ENCODE assay signal across 26 cellular contexts in genomic region chrX:9858080-9858479, GRCh38.
"Had no signal": no experiment of that assay in that cellular context is flagged by ENCODE, and none has a peak within 500 bp of the region (broad histone marks: within the 10 kb centered on the region; RNA-seq: fewer than 3 reads in every experiment).

No MANE protein-coding gene starts in this region.

- H3K4me3 Mint-ChIP-seq: activated B cell treated with CpG ODN at 0.5 μM for 24 hours; activated CD4-positive, alpha-beta T cell treated with anti-CD3 and anti-CD28 coated beads, Interleukin-2, amount 10 ng/mL, durations not matched to agents 24 days and 14 days; activated CD8-positive, alpha-beta memory T cell treated with anti-CD3 and anti-CD28 coated beads, Interleukin-2, amount 10 ng/mL, durations not matched to agents 7 days and 5 days; activated naive CD8-positive, alpha-beta T cell treated with anti-CD3 and anti-CD28 coated beads, Interleukin-2, amount 50 U/mL, for 24 hours; activated T-cell treated with anti-CD3 and anti-CD28 coated beads, Interleukin-2, amount 50 U/mL, for 24 hours; activated T-helper 1 cell treated with anti-CD3 and anti-CD28 coated beads, Interleukin-12 subunit alpha, Interleukin-12 subunit beta, Interleukin-2, Interleukin-4 antibody, amounts not matched to agents 30 ng/mL and 10 ng/mL and 1 ng/mL, durations not matched to agents 14 hours and 24 hours and 36 hours; T-cell had no signal

- H3K36me3 Mint-ChIP-seq: activated CD8-positive, alpha-beta memory T cell treated with anti-CD3 and anti-CD28 coated beads, Interleukin-2, amount 10 ng/mL, durations not matched to agents 7 days and 5 days; activated naive CD4-positive, alpha-beta T cell treated with anti-CD3 and anti-CD28 coated beads, Interleukin-2, amount 50 U/mL, for 72 hours; T-cell had no signal

- DNase-seq: activated B cell treated with CpG ODN at 0.5 μM for 24 hours; activated CD4-positive, alpha-beta T cell treated with anti-CD3 and anti-CD28 coated beads for 1 hour; activated CD4-positive, alpha-beta T cell treated with anti-CD3 and anti-CD28 coated beads, Interleukin-2, amount 10 ng/mL, durations not matched to agents 24 days and 14 days; activated CD4-positive, alpha-beta T cell treated with anti-CD3 and anti-CD28 coated beads, Interleukin-2, amount 50 U/mL, for 48 hours; activated CD8-positive, alpha-beta memory T cell treated with anti-CD3 and anti-CD28 coated beads, Interleukin-2, amount 10 ng/mL, durations not matched to agents 7 days and 5 days; activated effector memory CD4-positive, alpha-beta T cell treated with Interleukin-2 at 50 U/mL for 16 hours; activated naive CD4-positive, alpha-beta T cell treated with Interleukin-2 at 50 U/mL for 16 hours; activated naive CD8-positive, alpha-beta T cell treated with anti-CD3 and anti-CD28 coated beads, Interleukin-2, amount 50 U/mL, for 24 hours; activated T-cell treated with anti-CD3 and anti-CD28 coated beads, Interleukin-2, amount 50 U/mL, for 24 hours; amygdala; Karpas-422; MM.1S; NCI-H1105; NCI-H1436; NCI-H1694 treated with DMSO at 0.1 percent for 48 hours; NCI-H2029 treated with DMSO at 0.1 percent for 48 hours; NCI-H345; NCI-H510A; NCI-H526 treated with DMSO at 0.1 percent for 48 hours; NCI-H82; T-cell; T-helper 2 cell; T1000 had no signal

- H3K4me3 ChIP-seq: SK-N-MC had no signal

- H3K9me3 Mint-ChIP-seq: activated B cell treated with CpG ODN at 0.5 μM for 24 hours; activated CD4-positive, alpha-beta T cell treated with anti-CD3 and anti-CD28 coated beads, Interleukin-2, amount 10 ng/mL, durations not matched to agents 24 days and 14 days; activated naive CD4-positive, alpha-beta T cell treated with anti-CD3 and anti-CD28 coated beads, Interleukin-2, amount 50 U/mL, for 72 hours; activated naive CD8-positive, alpha-beta T cell treated with anti-CD3 and anti-CD28 coated beads, Interleukin-2, amount 50 U/mL, for 24 hours; activated T-cell treated with anti-CD3 and anti-CD28 coated beads, Interleukin-2, amount 50 U/mL, for 24 hours; activated T-helper 1 cell treated with anti-CD3 and anti-CD28 coated beads, Interleukin-12 subunit alpha, Interleukin-12 subunit beta, Interleukin-2, Interleukin-4 antibody, amounts not matched to agents 30 ng/mL and 10 ng/mL and 1 ng/mL, durations not matched to agents 14 hours and 24 hours and 36 hours; T-cell had no signal

- H3K27ac Mint-ChIP-seq: activated B cell treated with CpG ODN at 0.5 μM for 24 hours; activated CD4-positive, alpha-beta T cell treated with anti-CD3 and anti-CD28 coated beads, Interleukin-2, amount 10 ng/mL, durations not matched to agents 24 days and 14 days; activated CD8-positive, alpha-beta memory T cell treated with anti-CD3 and anti-CD28 coated beads, Interleukin-2, amount 10 ng/mL, durations not matched to agents 7 days and 5 days; activated naive CD4-positive, alpha-beta T cell treated with anti-CD3 and anti-CD28 coated beads, Interleukin-2, amount 50 U/mL, for 72 hours; activated naive CD8-positive, alpha-beta T cell treated with anti-CD3 and anti-CD28 coated beads, Interleukin-2, amount 50 U/mL, for 24 hours; activated T-cell treated with anti-CD3 and anti-CD28 coated beads, Interleukin-2, amount 50 U/mL, for 24 hours; activated T-helper 1 cell treated with anti-CD3 and anti-CD28 coated beads, Interleukin-12 subunit alpha, Interleukin-12 subunit beta, Interleukin-2, Interleukin-4 antibody, amounts not matched to agents 30 ng/mL and 10 ng/mL and 1 ng/mL, durations not matched to agents 14 hours and 24 hours and 36 hours; T-cell had no signal

- ATAC-seq: activated CD8-positive, alpha-beta memory T cell treated with anti-CD3 and anti-CD28 coated beads, Interleukin-2, amount 10 ng/mL, durations not matched to agents 7 days and 5 days; activated naive CD4-positive, alpha-beta T cell treated with anti-CD3 and anti-CD28 coated beads, Interleukin-2, amount 50 U/mL, for 72 hours; activated naive CD8-positive, alpha-beta T cell treated with anti-CD3 and anti-CD28 coated beads, Interleukin-2, amount 50 U/mL, for 24 hours; T-cell had no signal

- H3K27ac ChIP-seq: SK-N-MC had no signal

- H3K4me1 Mint-ChIP-seq: activated B cell treated with CpG ODN at 0.5 μM for 24 hours; activated CD4-positive, alpha-beta T cell treated with anti-CD3 and anti-CD28 coated beads, Interleukin-2, amount 10 ng/mL, durations not matched to agents 24 days and 14 days; activated naive CD8-positive, alpha-beta T cell treated with anti-CD3 and anti-CD28 coated beads, Interleukin-2, amount 50 U/mL, for 24 hours; T-cell had no signal
